ENCODE assay signal across 19 cellular contexts in genomic region chr9:83429229-83429628, GRCh38.
A peak's percentile ranks its signal among the peaks of the same experiment; 100 is the strongest.
DNase-seq lines count a peak whose midpoint lies in the region; ATAC-seq, FAIRE-seq and TF ChIP-seq lines count a peak whose summit lies in the region.
"Had no signal": no experiment of that assay in that cellular context is flagged by ENCODE, and none has a peak within 500 bp of the region (broad histone marks: within the 10 kb centered on the region; RNA-seq: fewer than 3 reads in every experiment).

No MANE protein-coding gene starts in this region.

- no peak for TF ChIP-seq CTCF in kidney (IDR thresholded peaks at IDR 0.05; ENCODE audit: borderline replicate concordance, extremely low read depth, insufficient read depth)
- no peak for TF ChIP-seq CTCF in HepG2 (CRISPR knock-in tag; IDR thresholded peaks at IDR 0.05)
- no peak for TF ChIP-seq CTCF in type B pancreatic cell (conservative IDR thresholded peaks at IDR 0.05)
- TF ChIP-seq CTCF in natural killer cell (IDR thresholded peaks at IDR 0.05), result no peak

- H3K36me3 Mint-ChIP-seq in type B pancreatic cell (no peaks in the 10 kb centered on the region), natural killer cell (no peaks in the 10 kb centered on the region)

- peak in 1 of 2 experiments; percentile 77; a peak in 2 of 4 replicates for TF ChIP-seq EP300 in HepG2 (IDR thresholded peaks at IDR 0.05; ENCODE audit: low read depth in 2 of 2, low read length in 2 of 2)
- TF ChIP-seq EP300 in HepG2 (CRISPR knock-in tag; IDR thresholded peaks at IDR 0.05; ENCODE audit: borderline replicate concordance), result peak; percentile 23; the same call in 1 of the 2 replicates

- ATAC-seq in HepG2 (peak; percentile 65), natural killer cell (no peak)
- ATAC-seq: GM23338 had no signal

- H3K79me2 ChIP-seq in HepG2 (ENCODE audit: insufficient read depth, low read length), result peaks cover 2% of the 10 kb centered on the region

- H3K9ac ChIP-seq in kidney (ENCODE audit: low read length in 2 of 2), result no peak overlapping the region
- peak overlapping the region; percentile 32 for H3K9ac ChIP-seq in HepG2 (ENCODE audit: insufficient read depth, low read depth, low read length)

- no peaks in the 10 kb centered on the region for H4K20me1 ChIP-seq in HepG2 (ENCODE audit: insufficient read depth, low read length)

- H3K9me3 ChIP-seq in kidney (ENCODE audit: control insufficient read depth in 1 of 2, low read length in 2 of 2), result no peaks in the 10 kb centered on the region
- H3K9me3 ChIP-seq in HepG2 (ENCODE audit: low read length), result no peaks in the 10 kb centered on the region
- H3K9me3 ChIP-seq: Caco-2 had no signal

- CTCF ChIA-PET in HepG2 (lab: Yijun Ruan, JAX; ENCODE audit: low intra/inter-chr PET ratio, low total read pairs), result no interaction called here

- peaks cover 23% of the 10 kb centered on the region for H3K4me1 Mint-ChIP-seq in type B pancreatic cell (ENCODE audit: unreplicated experiment)
- no peaks in the 10 kb centered on the region for H3K4me1 Mint-ChIP-seq in natural killer cell

- no peak overlapping the region for H2AFZ ChIP-seq in HepG2 (ENCODE audit: low read length)
- H2AFZ ChIP-seq: GM23338 had no signal

- no TSS peak for BruUV-seq in HepG2 (replicated peaks; lab: Mats Ljungman, UMichigan)

- H3K4me3 Mint-ChIP-seq in type B pancreatic cell (peak overlapping the region; percentile 13), natural killer cell (no peak overlapping the region)
- H3K4me3 Mint-ChIP-seq: CD4-positive, alpha-beta T cell; GM23338 had no signal

- no peaks in the 10 kb centered on the region for H3K27me3 Mint-ChIP-seq in type B pancreatic cell
- no peaks in the 10 kb centered on the region for H3K27me3 Mint-ChIP-seq in natural killer cell (ENCODE audit: low read depth in 2 of 2)
- H3K27me3 Mint-ChIP-seq: CD4-positive, alpha-beta T cell had no signal

- WGBS in HepG2 (ENCODE audit: low lambda C conversion rate), result 4% methylated on average over 3 of the region's 3 CpGs

- in situ Hi-C loops in HepG2 (cut with HindIII; ENCODE audit: extremely low pct_ligation_motif_present, low pct_unique_long_range_greater_than_20kb), result no loop called here

- no peaks in the 10 kb centered on the region for H3K27me3 ChIP-seq in HepG2 (ENCODE audit: control insufficient read depth in 1 of 2, insufficient read depth in 2 of 2, low read length in 2 of 2)

- no peak overlapping the region for H3K4me3 ChIP-seq in kidney (ENCODE audit: low read length in 2 of 2)
- H3K4me3 ChIP-seq in HepG2 (replicated peaks in 1 of 3; ENCODE audit: insufficient read depth in 1 of 3, low read depth in 2 of 3, low read length in 3 of 3), result no peak overlapping the region; a peak in 1 of 6 replicates
- H3K4me3 ChIP-seq: GM23338 had no signal

- H3K27ac ChIP-seq in kidney (ENCODE audit: low read depth in 2 of 2, low read length in 2 of 2), result peak overlapping the region; percentile 29 to 66
- peak overlapping the region; percentile 62 for H3K27ac ChIP-seq in HepG2 (ENCODE audit: extremely low read length, insufficient read depth, low read length)
- H3K27ac ChIP-seq: C4-2B had no signal

- POLR2A ChIA-PET in HepG2 (lab: Yijun Ruan, JAX), result interaction anchor here (0.7 to 1.3 kb wide), 2 partner anchors 11 to 43 kb away, joined by 3 read pairs; no protein-coding TSS in a partner anchor

- H3K4me2 ChIP-seq in HepG2 (ENCODE audit: low read depth, low read length), result peak overlapping the region; percentile 60
- H3K4me2 ChIP-seq: GM23338 had no signal

- TF ChIP-seq RAD21 in HepG2 (CRISPR knock-in tag; IDR thresholded peaks at IDR 0.05), result no peak

- H3K4me1 ChIP-seq in kidney (ENCODE audit: control insufficient read depth in 1 of 2, insufficient read depth in 1 of 2, low read depth in 1 of 2, low read length in 2 of 2) (peaks cover 39 to 46% of the 10 kb centered on the region in 2 donors), HepG2 (ENCODE audit: insufficient read depth, low read length) (peaks cover 88% of the 10 kb centered on the region)
- H3K4me1 ChIP-seq: Caco-2 had no signal

- no peak overlapping the region for H3K27ac Mint-ChIP-seq in type B pancreatic cell
- H3K27ac Mint-ChIP-seq in natural killer cell, result no peak overlapping the region
- H3K27ac Mint-ChIP-seq: CD4-positive, alpha-beta T cell; GM23338 had no signal

- peak; percentile 37 for DNase-seq in ELF-1 (ENCODE audit: low read depth, low spot score)
- no peak for DNase-seq in kidney
- DNase-seq in HepG2 (ENCODE audit: low spot score), result peak; percentile 80
- no peak for DNase-seq in type B pancreatic cell (ENCODE audit: extremely low spot score, unreplicated experiment)
- DNase-seq in natural killer cell, result no peak
- DNase-seq in activated naive CD4-positive, alpha-beta T cell treated with Interleukin-2 at 50 U/mL for 16 hours, result no peak
- DNase-seq in NCI-H1105 treated with DMSO at 0.1 percent for 48 hours (lab: John Stamatoyannopoulos, UW), result no peak
- DNase-seq: 8988T; AML-193; Caco-2; CD4-positive, alpha-beta T cell; GDM1; HCEC 1CT had no signal

- intact Hi-C loops in kidney (cut with DNase I), result no loop called here
- intact Hi-C loops in HepG2 (cut with micrococcal nuclease; ENCODE audit: unreplicated experiment), result no loop called here
- intact Hi-C loops in natural killer cell (cut with micrococcal nuclease), result no loop called here

- no peak for TF ChIP-seq POLR2A in HepG2 (IDR thresholded peaks at IDR 0.05; ENCODE audit: insufficient read depth in 1 of 2, low read depth in 2 of 2, low read length in 2 of 2)

- no peak for FAIRE-seq in kidney (lab: Jason Lieb, UNC)
- FAIRE-seq in HepG2 (lab: Jason Lieb, UNC), result peak; percentile 90
- FAIRE-seq: D721Med, GM12892, GM18507, H54 had no signal

- H3K36me3 ChIP-seq in kidney (ENCODE audit: control insufficient read depth in 1 of 2, insufficient read depth in 2 of 2, low read length in 2 of 2), result no peaks in the 10 kb centered on the region
- H3K36me3 ChIP-seq in HepG2 (replicated peaks in 1 of 2; ENCODE audit: control insufficient read depth in 1 of 2, insufficient read depth in 2 of 2, low read length in 2 of 2), result no peaks in the 10 kb centered on the region

- H3K9me3 Mint-ChIP-seq in type B pancreatic cell (no peaks in the 10 kb centered on the region), natural killer cell (no peaks in the 10 kb centered on the region)
- H3K9me3 Mint-ChIP-seq: CD4-positive, alpha-beta T cell had no signal

TF ChIP-seq in HepG2, 621 proteins besides CTCF, POLR2A, EP300 and RAD21 (continues in another document):
- TF ChIP-seq, protein P1, sequence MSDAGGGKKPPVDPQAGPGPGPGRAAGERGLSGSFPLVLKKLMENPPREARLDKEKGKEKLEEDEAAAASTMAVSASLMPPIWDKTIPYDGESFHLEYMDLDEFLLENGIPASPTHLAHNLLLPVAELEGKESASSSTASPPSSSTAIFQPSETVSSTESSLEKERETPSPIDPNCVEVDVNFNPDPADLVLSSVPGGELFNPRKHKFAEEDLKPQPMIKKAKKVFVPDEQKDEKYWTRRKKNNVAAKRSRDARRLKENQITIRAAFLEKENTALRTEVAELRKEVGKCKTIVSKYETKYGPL (CRISPR knock-in tag; IDR thresholded peaks at IDR 0.05), result no peak
- TF ChIP-seq RBFOX2 (IDR thresholded peaks at IDR 0.05; ENCODE audit: low read depth, low read length) (0 out of 2 replicates have a peak, but pooled peaks have one; percentile 39), TERF1 (CRISPR knock-in tag; IDR thresholded peaks at IDR 0.05) (no peak), ZSCAN31 (CRISPR knock-in tag; IDR thresholded peaks at IDR 0.05; ENCODE audit: low read depth) (no peak), ZNF766 (CRISPR knock-in tag; IDR thresholded peaks at IDR 0.05; ENCODE audit: borderline replicate concordance) (no peak), MIER2 (CRISPR knock-in tag; IDR thresholded peaks at IDR 0.05) (no peak), KDM4B (CRISPR knock-in tag; IDR thresholded peaks at IDR 0.05) (no peak)

Comparison
In these comparisons a context has a peak if more than half of its experiments do, and no peak if none do; other contexts are left out.
1. DNase-seq: peak in ELF-1 (single experiment) and HepG2 (single experiment); none in kidney (single experiment), type B pancreatic cell (single experiment), natural killer cell (single experiment), activated naive CD4-positive, alpha-beta T cell treated with Interleukin-2 at 50 U/mL for 16 hours (single experiment) and NCI-H1105 treated with DMSO at 0.1 percent for 48 hours (single experiment).